9 cellular contexts compared by ENCODE assay signal in genomic region chr2:12720181-12720580, GRCh38. TPM values are rescaled to one million over a fixed set of nuclear protein-coding genes. Genes with fewer than 3 reads are reported as not detected.
DNase-seq lines count a peak whose midpoint lies in the region; ATAC-seq and TF ChIP-seq lines count a peak whose summit lies in the region.
"Had no signal": no experiment of that assay in that cellular context is flagged by ENCODE, and none has a peak within 500 bp of the region (broad histone marks: within the 10 kb centered on the region; RNA-seq: fewer than 3 reads in every experiment).

No MANE protein-coding gene starts in this region.

- peaks cover 37% of the 10 kb centered on the region for H3K36me3 Mint-ChIP-seq in central memory CD8-positive, alpha-beta T cell (ENCODE audit: insufficient read depth)
- peaks cover 9 to 30% of the 10 kb centered on the region in 2 donors for H3K36me3 Mint-ChIP-seq in naive B cell
- H3K36me3 Mint-ChIP-seq in CD14-positive monocyte, result peaks cover 15 to 19% of the 10 kb centered on the region in 2 donors

- H3K27me3 Mint-ChIP-seq in central memory CD8-positive, alpha-beta T cell, result no peaks in the 10 kb centered on the region
- no peaks in the 10 kb centered on the region for H3K27me3 Mint-ChIP-seq in naive B cell
- H3K27me3 Mint-ChIP-seq in CD14-positive monocyte (ENCODE audit: low read depth in 3 of 3), result peaks cover 55 to 73% (median 66%) of the 10 kb centered on the region in 3 donors

- DNase-seq in AG10803 (ENCODE audit: low read depth), result no peak
- no peak for DNase-seq in MG63
- DNase-seq in central memory CD8-positive, alpha-beta T cell (ENCODE audit: low spot score in 2 of 2), result no peak
- no peak for DNase-seq in naive B cell
- DNase-seq in SIG-M5 treated with dmso at 0.1 percent for 504 hours (lab: John Stamatoyannopoulos, UW; ENCODE audit: unreplicated experiment), result no peak
- no peak for DNase-seq in CD14-positive monocyte (ENCODE audit: low spot score)
- no peak for DNase-seq in HT-29 (ENCODE audit: low spot score)
- DNase-seq: anterior cingulate cortex had no signal

- no peaks in the 10 kb centered on the region for H3K9me3 Mint-ChIP-seq in central memory CD8-positive, alpha-beta T cell
- H3K9me3 Mint-ChIP-seq in naive B cell (no peaks in the 10 kb centered on the region), CD14-positive monocyte (peaks cover 0 to 25% (median 14%) of the 10 kb centered on the region in 7 donors)

- peaks cover 26% of the 10 kb centered on the region for H3K36me3 ChIP-seq in MG63

- H3K27me3 ChIP-seq in MG63, result no peaks in the 10 kb centered on the region

- no peak for ATAC-seq in central memory CD8-positive, alpha-beta T cell (replicated peaks; ENCODE audit: extremely low read depth, poor library complexity, severe bottlenecking)
- ATAC-seq in naive B cell (ENCODE audit: low read depth in 2 of 2) (no peak), HG03460 (IDR thresholded peaks at IDR 0.05; ENCODE audit: unreplicated experiment) (no peak)

- H3K4me3 ChIP-seq in AG10803 (ENCODE audit: low read length) (peak overlapping the region; percentile 91), MG63 (peak overlapping the region; percentile 88)

- intact Hi-C loops in CD14-positive monocyte (cut with micrococcal nuclease), result no loop called here

- H3K9me3 ChIP-seq in MG63, result no peaks in the 10 kb centered on the region

- peak overlapping the region; percentile 38 for H3K27ac Mint-ChIP-seq in central memory CD8-positive, alpha-beta T cell (ENCODE audit: low read depth)
- H3K27ac Mint-ChIP-seq in naive B cell, result no peak overlapping the region
- no peak overlapping the region for H3K27ac Mint-ChIP-seq in CD14-positive monocyte

- H3K4me3 Mint-ChIP-seq in central memory CD8-positive, alpha-beta T cell, result peak overlapping the region; percentile 99
- H3K4me3 Mint-ChIP-seq in naive B cell (peak overlapping the region; percentile 96 to 100 (median 98)), CD14-positive monocyte (peak overlapping the region in 1 of 2 donors; percentile 98)

- peaks cover 82% of the 10 kb centered on the region for H3K4me1 Mint-ChIP-seq in central memory CD8-positive, alpha-beta T cell
- H3K4me1 Mint-ChIP-seq in naive B cell (peaks cover 56 to 73% (median 72%) of the 10 kb centered on the region in 3 donors), CD14-positive monocyte (peaks cover 63% of the 10 kb centered on the region)

- TF ChIP-seq CTCF in AG10803 (conservative IDR thresholded peaks at IDR 0.05; ENCODE audit: low read length) (no peak), CD14-positive monocyte (IDR thresholded peaks at IDR 0.05) (no peak)

RNA-seq across cellular contexts. Expression of gene TRIB2, which starts 3.4 kb away (rescaled TPM):
- 59.4 and 76.6 TPM in 2 replicates for total RNA-seq in MG63 (2014; rRNA removed; shearing (Covaris generic); ENCODE audit: low replicate concordance)
- polyA plus RNA-seq in naive B cell (ENCODE audit: low read depth in 6 of 6), result 10 to 100 TPM; 48.4 to 94.2 (median 58.6) TPM
- under 1 TPM; 0.29 to 0.51 TPM for polyA plus RNA-seq in CD14-positive monocyte
- 5.7 and 8.6 TPM in 2 replicates for total RNA-seq in HT-29 (2014; rRNA removed; shearing (Covaris generic))
